1 cellular context compared by ENCODE assay signal in the genomic region with DNA sequence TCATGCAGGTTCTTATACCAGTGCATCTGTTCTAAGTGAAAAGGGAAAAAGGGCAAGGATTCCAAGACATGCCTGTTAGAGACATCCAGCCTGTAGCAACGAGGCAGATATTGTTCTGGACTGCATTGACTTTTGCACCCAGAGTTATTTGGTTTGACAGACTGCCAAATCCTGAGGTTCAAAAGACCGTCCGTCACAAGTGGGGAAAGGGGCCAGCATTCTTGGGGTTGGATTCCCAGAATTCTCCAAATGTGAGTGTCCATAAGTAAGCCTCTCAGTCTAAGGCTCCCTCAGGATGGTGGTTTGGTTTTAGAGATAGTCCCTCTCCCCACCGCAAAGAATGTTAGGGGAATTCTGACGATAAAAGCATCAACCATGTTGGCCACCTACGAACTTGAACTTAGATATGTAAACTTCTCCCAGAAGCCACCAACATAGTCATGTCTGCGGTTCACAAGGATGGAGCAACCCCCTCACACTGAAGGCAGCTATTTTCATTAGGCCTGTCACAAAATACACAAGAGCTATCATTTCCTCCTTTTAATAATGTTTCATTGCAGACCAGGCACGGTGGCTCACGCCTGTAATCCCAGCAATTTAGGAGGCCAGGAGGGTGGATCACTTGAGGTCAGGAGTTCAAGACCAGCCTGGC.
TF ChIP-seq lines count a peak whose summit lies in the region.

No MANE protein-coding gene starts in this region.

TF ChIP-seq in K562, 482 proteins besides CTCF, POLR2A, EP300 and RAD21 (continued from another document and continues in another):
- TF ChIP-seq TEAD4 (IDR thresholded peaks at IDR 0.05; ENCODE audit: low read length) (peak; percentile 71; the same call in 1 of the 2 replicates), TEAD4 (CRISPR knock-in tag; IDR thresholded peaks at IDR 0.05; ENCODE audit: borderline replicate concordance) (no peak), RCOR1 (IDR thresholded peaks at IDR 0.05; ENCODE audit: borderline replicate concordance in 1 of 2, low read depth in 2 of 2, low read length in 2 of 2) (peak in 1 of 2 experiments; percentile 23; a peak in 1 of 4 replicates), ZNF316 (IDR thresholded peaks at IDR 0.05) (no peak), SNIP1 (IDR thresholded peaks at IDR 0.05; ENCODE audit: low read depth) (no peak), TCF3 (CRISPR knock-in tag; IDR thresholded peaks at IDR 0.05) (peak; percentile 61), FOXM1 (IDR thresholded peaks at IDR 0.05; ENCODE audit: low read depth) (no peak), FOXM1 (CRISPR knock-in tag; IDR thresholded peaks at IDR 0.05; ENCODE audit: low read depth) (no peak), NCOA1 (IDR thresholded peaks at IDR 0.05; ENCODE audit: low read depth) (no peak), CHD2 (IDR thresholded peaks at IDR 0.05; ENCODE audit: low read depth, low read length) (no peak), TRIM24 (IDR thresholded peaks at IDR 0.05) (no peak), XRCC3 (IDR thresholded peaks at IDR 0.05) (no peak), E2F3 (CRISPR knock-in tag; IDR thresholded peaks at IDR 0.05) (no peak), CBFA2T2 (conservative IDR thresholded peaks at IDR 0.05) (no peak), TBL1XR1 (IDR thresholded peaks at IDR 0.05; ENCODE audit: low read length in 2 of 2) (no peak), ETV1 (tag; conservative IDR thresholded peaks at IDR 0.05; ENCODE audit: low read depth) (no peak), POLR2AphosphoS5 (IDR thresholded peaks at IDR 0.05; ENCODE audit: control insufficient read depth, insufficient read depth, low read depth, low read length) (no peak), NR2C1 (IDR thresholded peaks at IDR 0.05) (no peak), NR2C1 (tag; IDR thresholded peaks at IDR 0.05) (0 out of 2 replicates have a peak, but pooled peaks have one; percentile 44), THRAP3 (IDR thresholded peaks at IDR 0.05; ENCODE audit: borderline replicate concordance) (no peak), CTBP1 (IDR thresholded peaks at IDR 0.05; ENCODE audit: borderline replicate concordance) (0 out of 2 replicates have a peak, but pooled peaks have one; percentile 22), SP1 (CRISPR knock-in tag; IDR thresholded peaks at IDR 0.05) (no peak), POLR2B (IDR thresholded peaks at IDR 0.05; ENCODE audit: low read depth, partially characterized antibody) (no peak), GATA2 (CRISPR knock-in tag; IDR thresholded peaks at IDR 0.05) (no peak), PHTF2 (CRISPR knock-in tag; IDR thresholded peaks at IDR 0.05) (no peak), ZNF444 (CRISPR knock-in tag; IDR thresholded peaks at IDR 0.05) (no peak), MCM5 (IDR thresholded peaks at IDR 0.05; ENCODE audit: low read depth) (no peak), ZNF76 (CRISPR knock-in tag; IDR thresholded peaks at IDR 0.05; ENCODE audit: borderline replicate concordance) (no peak), RBM17 (IDR thresholded peaks at IDR 0.05; ENCODE audit: borderline replicate concordance, low read depth, low read length) (no peak), TBP (optimal IDR thresholded peaks at IDR 0.05; ENCODE audit: low read depth, low read length) (no peak), ZNF785 (CRISPR knock-in tag; IDR thresholded peaks at IDR 0.05) (no peak), ARID1B (IDR thresholded peaks at IDR 0.05) (no peak)
- TF ChIP-seq, protein P1, sequence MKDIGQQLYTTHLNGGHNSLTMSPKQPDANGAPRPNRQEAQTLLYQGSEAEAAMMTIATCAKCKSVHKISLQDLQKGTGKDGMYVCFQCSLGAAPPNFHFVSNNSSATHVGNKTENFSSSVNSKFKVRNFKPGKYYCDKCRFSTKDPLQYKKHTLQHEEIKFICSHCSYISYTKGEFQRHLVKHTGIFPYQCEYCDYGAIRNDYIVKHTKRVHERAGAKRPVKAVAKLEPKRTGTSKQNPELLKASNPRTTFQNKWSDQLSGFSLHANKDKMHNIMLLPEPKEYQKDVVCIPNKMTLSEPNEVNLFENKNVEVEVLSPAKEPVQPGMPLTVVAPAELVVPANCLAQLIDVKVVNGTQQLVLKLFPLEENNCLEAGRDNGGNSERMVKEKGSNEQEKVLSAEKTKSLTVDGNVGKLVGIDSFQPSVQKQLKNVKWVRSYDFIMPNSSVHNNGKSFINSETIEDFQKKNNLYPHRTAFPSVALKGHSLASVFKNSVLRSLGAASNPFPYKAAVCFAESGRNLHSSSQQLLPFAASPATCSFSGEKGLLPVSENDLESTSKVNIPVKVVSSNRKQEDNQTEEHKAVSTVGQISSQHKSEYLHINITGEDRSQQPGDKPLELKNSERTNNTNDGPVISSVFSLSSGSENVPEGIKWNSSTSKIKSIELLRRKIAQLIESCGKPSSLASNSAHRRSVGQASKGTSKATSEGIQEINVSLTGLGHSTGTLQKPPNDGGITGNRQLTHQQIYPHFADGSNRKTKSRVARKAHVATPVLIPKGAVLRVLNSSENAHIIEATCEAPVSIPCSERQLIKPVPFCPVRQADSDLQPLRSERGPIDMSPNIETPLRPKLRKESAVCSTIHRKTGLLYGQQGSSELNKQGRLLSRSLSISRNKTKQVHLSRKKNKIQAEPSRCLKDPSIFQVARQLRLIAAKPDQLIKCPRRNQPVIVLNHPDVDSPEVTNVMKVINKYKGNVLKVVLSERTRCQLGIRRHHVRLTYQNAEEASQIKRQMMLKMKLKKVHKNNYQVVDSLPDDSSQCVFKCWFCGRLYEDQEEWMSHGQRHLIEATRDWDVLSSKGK (CRISPR knock-in tag; IDR thresholded peaks at IDR 0.05) = no peak
- TF ChIP-seq, protein P2, sequence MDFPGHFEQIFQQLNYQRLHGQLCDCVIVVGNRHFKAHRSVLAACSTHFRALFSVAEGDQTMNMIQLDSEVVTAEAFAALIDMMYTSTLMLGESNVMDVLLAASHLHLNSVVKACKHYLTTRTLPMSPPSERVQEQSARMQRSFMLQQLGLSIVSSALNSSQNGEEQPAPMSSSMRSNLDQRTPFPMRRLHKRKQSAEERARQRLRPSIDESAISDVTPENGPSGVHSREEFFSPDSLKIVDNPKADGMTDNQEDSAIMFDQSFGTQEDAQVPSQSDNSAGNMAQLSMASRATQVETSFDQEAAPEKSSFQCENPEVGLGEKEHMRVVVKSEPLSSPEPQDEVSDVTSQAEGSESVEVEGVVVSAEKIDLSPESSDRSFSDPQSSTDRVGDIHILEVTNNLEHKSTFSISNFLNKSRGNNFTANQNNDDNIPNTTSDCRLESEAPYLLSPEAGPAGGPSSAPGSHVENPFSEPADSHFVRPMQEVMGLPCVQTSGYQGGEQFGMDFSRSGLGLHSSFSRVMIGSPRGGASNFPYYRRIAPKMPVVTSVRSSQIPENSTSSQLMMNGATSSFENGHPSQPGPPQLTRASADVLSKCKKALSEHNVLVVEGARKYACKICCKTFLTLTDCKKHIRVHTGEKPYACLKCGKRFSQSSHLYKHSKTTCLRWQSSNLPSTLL (IDR thresholded peaks at IDR 0.05) = no peak
- TF ChIP-seq, protein P3, sequence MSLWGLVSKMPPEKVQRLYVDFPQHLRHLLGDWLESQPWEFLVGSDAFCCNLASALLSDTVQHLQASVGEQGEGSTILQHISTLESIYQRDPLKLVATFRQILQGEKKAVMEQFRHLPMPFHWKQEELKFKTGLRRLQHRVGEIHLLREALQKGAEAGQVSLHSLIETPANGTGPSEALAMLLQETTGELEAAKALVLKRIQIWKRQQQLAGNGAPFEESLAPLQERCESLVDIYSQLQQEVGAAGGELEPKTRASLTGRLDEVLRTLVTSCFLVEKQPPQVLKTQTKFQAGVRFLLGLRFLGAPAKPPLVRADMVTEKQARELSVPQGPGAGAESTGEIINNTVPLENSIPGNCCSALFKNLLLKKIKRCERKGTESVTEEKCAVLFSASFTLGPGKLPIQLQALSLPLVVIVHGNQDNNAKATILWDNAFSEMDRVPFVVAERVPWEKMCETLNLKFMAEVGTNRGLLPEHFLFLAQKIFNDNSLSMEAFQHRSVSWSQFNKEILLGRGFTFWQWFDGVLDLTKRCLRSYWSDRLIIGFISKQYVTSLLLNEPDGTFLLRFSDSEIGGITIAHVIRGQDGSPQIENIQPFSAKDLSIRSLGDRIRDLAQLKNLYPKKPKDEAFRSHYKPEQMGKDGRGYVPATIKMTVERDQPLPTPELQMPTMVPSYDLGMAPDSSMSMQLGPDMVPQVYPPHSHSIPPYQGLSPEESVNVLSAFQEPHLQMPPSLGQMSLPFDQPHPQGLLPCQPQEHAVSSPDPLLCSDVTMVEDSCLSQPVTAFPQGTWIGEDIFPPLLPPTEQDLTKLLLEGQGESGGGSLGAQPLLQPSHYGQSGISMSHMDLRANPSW (CRISPR knock-in tag; IDR thresholded peaks at IDR 0.05) = no peak
- TF ChIP-seq, protein P4, sequence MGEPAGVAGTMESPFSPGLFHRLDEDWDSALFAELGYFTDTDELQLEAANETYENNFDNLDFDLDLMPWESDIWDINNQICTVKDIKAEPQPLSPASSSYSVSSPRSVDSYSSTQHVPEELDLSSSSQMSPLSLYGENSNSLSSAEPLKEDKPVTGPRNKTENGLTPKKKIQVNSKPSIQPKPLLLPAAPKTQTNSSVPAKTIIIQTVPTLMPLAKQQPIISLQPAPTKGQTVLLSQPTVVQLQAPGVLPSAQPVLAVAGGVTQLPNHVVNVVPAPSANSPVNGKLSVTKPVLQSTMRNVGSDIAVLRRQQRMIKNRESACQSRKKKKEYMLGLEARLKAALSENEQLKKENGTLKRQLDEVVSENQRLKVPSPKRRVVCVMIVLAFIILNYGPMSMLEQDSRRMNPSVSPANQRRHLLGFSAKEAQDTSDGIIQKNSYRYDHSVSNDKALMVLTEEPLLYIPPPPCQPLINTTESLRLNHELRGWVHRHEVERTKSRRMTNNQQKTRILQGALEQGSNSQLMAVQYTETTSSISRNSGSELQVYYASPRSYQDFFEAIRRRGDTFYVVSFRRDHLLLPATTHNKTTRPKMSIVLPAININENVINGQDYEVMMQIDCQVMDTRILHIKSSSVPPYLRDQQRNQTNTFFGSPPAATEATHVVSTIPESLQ (CRISPR knock-in tag; IDR thresholded peaks at IDR 0.05) = no peak
- TF ChIP-seq, protein P5, sequence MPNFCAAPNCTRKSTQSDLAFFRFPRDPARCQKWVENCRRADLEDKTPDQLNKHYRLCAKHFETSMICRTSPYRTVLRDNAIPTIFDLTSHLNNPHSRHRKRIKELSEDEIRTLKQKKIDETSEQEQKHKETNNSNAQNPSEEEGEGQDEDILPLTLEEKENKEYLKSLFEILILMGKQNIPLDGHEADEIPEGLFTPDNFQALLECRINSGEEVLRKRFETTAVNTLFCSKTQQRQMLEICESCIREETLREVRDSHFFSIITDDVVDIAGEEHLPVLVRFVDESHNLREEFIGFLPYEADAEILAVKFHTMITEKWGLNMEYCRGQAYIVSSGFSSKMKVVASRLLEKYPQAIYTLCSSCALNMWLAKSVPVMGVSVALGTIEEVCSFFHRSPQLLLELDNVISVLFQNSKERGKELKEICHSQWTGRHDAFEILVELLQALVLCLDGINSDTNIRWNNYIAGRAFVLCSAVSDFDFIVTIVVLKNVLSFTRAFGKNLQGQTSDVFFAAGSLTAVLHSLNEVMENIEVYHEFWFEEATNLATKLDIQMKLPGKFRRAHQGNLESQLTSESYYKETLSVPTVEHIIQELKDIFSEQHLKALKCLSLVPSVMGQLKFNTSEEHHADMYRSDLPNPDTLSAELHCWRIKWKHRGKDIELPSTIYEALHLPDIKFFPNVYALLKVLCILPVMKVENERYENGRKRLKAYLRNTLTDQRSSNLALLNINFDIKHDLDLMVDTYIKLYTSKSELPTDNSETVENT (CRISPR knock-in tag; IDR thresholded peaks at IDR 0.05) = no peak
- TF ChIP-seq, protein P6, sequence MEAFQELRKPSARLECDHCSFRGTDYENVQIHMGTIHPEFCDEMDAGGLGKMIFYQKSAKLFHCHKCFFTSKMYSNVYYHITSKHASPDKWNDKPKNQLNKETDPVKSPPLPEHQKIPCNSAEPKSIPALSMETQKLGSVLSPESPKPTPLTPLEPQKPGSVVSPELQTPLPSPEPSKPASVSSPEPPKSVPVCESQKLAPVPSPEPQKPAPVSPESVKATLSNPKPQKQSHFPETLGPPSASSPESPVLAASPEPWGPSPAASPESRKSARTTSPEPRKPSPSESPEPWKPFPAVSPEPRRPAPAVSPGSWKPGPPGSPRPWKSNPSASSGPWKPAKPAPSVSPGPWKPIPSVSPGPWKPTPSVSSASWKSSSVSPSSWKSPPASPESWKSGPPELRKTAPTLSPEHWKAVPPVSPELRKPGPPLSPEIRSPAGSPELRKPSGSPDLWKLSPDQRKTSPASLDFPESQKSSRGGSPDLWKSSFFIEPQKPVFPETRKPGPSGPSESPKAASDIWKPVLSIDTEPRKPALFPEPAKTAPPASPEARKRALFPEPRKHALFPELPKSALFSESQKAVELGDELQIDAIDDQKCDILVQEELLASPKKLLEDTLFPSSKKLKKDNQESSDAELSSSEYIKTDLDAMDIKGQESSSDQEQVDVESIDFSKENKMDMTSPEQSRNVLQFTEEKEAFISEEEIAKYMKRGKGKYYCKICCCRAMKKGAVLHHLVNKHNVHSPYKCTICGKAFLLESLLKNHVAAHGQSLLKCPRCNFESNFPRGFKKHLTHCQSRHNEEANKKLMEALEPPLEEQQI (IDR thresholded peaks at IDR 0.05) = no peak
- TF ChIP-seq, protein P7, sequence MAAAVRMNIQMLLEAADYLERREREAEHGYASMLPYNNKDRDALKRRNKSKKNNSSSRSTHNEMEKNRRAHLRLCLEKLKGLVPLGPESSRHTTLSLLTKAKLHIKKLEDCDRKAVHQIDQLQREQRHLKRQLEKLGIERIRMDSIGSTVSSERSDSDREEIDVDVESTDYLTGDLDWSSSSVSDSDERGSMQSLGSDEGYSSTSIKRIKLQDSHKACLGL (CRISPR knock-in tag; IDR thresholded peaks at IDR 0.05; ENCODE audit: borderline replicate concordance, poor library complexity, severe bottlenecking) = no peak
- TF ChIP-seq, protein P8, sequence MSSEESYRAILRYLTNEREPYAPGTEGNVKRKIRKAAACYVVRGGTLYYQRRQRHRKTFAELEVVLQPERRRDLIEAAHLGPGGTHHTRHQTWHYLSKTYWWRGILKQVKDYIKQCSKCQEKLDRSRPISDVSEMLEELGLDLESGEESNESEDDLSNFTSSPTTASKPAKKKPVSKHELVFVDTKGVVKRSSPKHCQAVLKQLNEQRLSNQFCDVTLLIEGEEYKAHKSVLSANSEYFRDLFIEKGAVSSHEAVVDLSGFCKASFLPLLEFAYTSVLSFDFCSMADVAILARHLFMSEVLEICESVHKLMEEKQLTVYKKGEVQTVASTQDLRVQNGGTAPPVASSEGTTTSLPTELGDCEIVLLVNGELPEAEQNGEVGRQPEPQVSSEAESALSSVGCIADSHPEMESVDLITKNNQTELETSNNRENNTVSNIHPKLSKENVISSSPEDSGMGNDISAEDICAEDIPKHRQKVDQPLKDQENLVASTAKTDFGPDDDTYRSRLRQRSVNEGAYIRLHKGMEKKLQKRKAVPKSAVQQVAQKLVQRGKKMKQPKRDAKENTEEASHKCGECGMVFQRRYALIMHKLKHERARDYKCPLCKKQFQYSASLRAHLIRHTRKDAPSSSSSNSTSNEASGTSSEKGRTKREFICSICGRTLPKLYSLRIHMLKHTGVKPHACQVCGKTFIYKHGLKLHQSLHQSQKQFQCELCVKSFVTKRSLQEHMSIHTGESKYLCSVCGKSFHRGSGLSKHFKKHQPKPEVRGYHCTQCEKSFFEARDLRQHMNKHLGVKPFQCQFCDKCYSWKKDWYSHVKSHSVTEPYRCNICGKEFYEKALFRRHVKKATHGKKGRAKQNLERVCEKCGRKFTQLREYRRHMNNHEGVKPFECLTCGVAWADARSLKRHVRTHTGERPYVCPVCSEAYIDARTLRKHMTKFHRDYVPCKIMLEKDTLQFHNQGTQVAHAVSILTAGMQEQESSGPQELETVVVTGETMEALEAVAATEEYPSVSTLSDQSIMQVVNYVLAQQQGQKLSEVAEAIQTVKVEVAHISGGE (CRISPR knock-in tag; IDR thresholded peaks at IDR 0.05) = no peak
